ENCODE assay signal across 1 cellular context in genomic region chr1:2037314-2037979, GRCh38.
TF ChIP-seq lines count a peak whose summit lies in the region.

No MANE protein-coding gene starts in this region.

TF ChIP-seq in K562, 482 proteins besides CTCF, POLR2A, EP300 and RAD21:
- TF ChIP-seq ZSCAN32 (CRISPR knock-in tag; IDR thresholded peaks at IDR 0.05) (no peak), HNRNPLL (IDR thresholded peaks at IDR 0.05; ENCODE audit: low read depth, low read length, poor library complexity, severe bottlenecking) (peak; percentile 14), PML (IDR thresholded peaks at IDR 0.05; ENCODE audit: low read length) (no peak), CAMTA2 (CRISPR knock-in tag; conservative IDR thresholded peaks at IDR 0.05) (no peak), RAD51 (IDR thresholded peaks at IDR 0.05; ENCODE audit: borderline replicate concordance, low read depth) (no peak), ZBTB5 (IDR thresholded peaks at IDR 0.05) (no peak), HDAC6 (IDR thresholded peaks at IDR 0.05; ENCODE audit: low read depth, low read length) (no peak), CBX5 (IDR thresholded peaks at IDR 0.05; ENCODE audit: borderline replicate concordance, low read depth) (no peak), ZNF584 (CRISPR knock-in tag; IDR thresholded peaks at IDR 0.05; ENCODE audit: low read depth) (no peak)
TF ChIP-seq in K562: peak in this region for 1.
